In genomic region chr10:90818736-90819135, GRCh38 we compare ENCODE assay signal across 33 cellular contexts. TPM values are rescaled to one million over a fixed set of nuclear protein-coding genes. Genes with fewer than 3 reads are reported as not detected.
"Had no signal": no experiment of that assay in that cellular context is flagged by ENCODE, and none has a peak within 500 bp of the region (broad histone marks: within the 10 kb centered on the region; RNA-seq: fewer than 3 reads in every experiment).

No MANE protein-coding gene starts in this region.

- H3K36me3 ChIP-seq: adrenal gland, brain microvascular endothelial cell had no signal

- H3K27me3 ChIP-seq: body of pancreas, brain microvascular endothelial cell had no signal

- H3K4me1 ChIP-seq: adrenal gland, body of pancreas had no signal

- H3K4me3 ChIP-seq: adrenal gland, body of pancreas had no signal

- H3K27ac ChIP-seq: adrenal gland, body of pancreas, brain microvascular endothelial cell, VCaP had no signal

- H3K9me3 ChIP-seq: adrenal gland had no signal

- DNase-seq: activated B cell treated with CpG ODN at 0.5 μM for 24 hours; activated CD4-positive, alpha-beta memory T cell treated with anti-CD3 and anti-CD28 coated beads for 36 hours; activated CD4-positive, alpha-beta T cell treated with anti-CD3 and anti-CD28 coated beads for 4 hours; activated CD4-positive, alpha-beta T cell treated with anti-CD3 and anti-CD28 coated beads, Interleukin-2, amount 10 ng/mL, durations not matched to agents 24 days and 14 days; activated CD4-positive, alpha-beta T cell treated with anti-CD3 and anti-CD28 coated beads, Interleukin-2, amount 50 U/mL, for 1 hour; activated CD4-positive, alpha-beta T cell treated with anti-CD3 and anti-CD28 coated beads, Interleukin-2, amount 50 U/mL, for 4 hours; activated CD4-positive, CD25-positive, alpha-beta regulatory T cell treated with anti-CD3 and anti-CD28 coated beads, Interleukin-2, amount 50 U/mL, for 72 hours; activated CD8-positive, alpha-beta memory T cell treated with anti-CD3 and anti-CD28 coated beads, Interleukin-2, amount 50 U/mL, for 4 hours; activated CD8-positive, alpha-beta T cell treated with anti-CD3 and anti-CD28 coated beads for 36 hours; activated effector memory CD4-positive, alpha-beta T cell treated with anti-CD3 and anti-CD28 coated beads, Interleukin-2, amount 50 U/mL, for 16 hours; activated gamma-delta T cell treated with Interleukin-2 at 50 U/mL for 16 hours; activated naive CD4-positive, alpha-beta T cell; activated naive CD4-positive, alpha-beta T cell treated with anti-CD3 and anti-CD28 coated beads for 36 hours; activated naive CD4-positive, alpha-beta T cell treated with anti-CD3 and anti-CD28 coated beads, Interleukin-2, amount 50 U/mL, for 16 hours; activated naive CD8-positive, alpha-beta T cell treated with anti-CD3 and anti-CD28 coated beads for 36 hours; activated T-cell treated with anti-CD3 and anti-CD28 coated beads for 4 hours; activated T-cell treated with anti-CD3 and anti-CD28 coated beads, Interleukin-2, amount 50 U/mL, for 1 hour; activated T-cell treated with anti-CD3 and anti-CD28 coated beads, Interleukin-2, amount 50 U/mL, for 4 hours; activated T-cell treated with anti-CD3 and anti-CD28 coated beads, Interleukin-2, amount 50 U/mL, for 72 hours; adrenal gland; amniotic stem cell; aorta; body of pancreas; brain microvascular endothelial cell; central memory CD4-positive, alpha-beta T cell; T-helper 1 cell; T-helper 2 cell; T-helper 9 cell had no signal

- ATAC-seq: activated CD8-positive, alpha-beta T cell treated with anti-CD3 and anti-CD28 coated beads for 36 hours; activated naive CD4-positive, alpha-beta T cell treated with anti-CD3 and anti-CD28 coated beads, Interleukin-2, amount 50 U/mL, for 72 hours; activated T-cell treated with anti-CD3 and anti-CD28 coated beads, Interleukin-2, amount 50 U/mL, for 4 hours; activated T-cell treated with anti-CD3 and anti-CD28 coated beads, Interleukin-2, amount 50 U/mL, for 72 hours; activated T-helper 17 cell treated with anti-CD3 and anti-CD28 coated beads, Interleukin-2, amount 50 U/mL, for 72 hours; body of pancreas had no signal

RNA-seq across cellular contexts. Expression of gene HTR7, which starts 39.1 kb away (rescaled TPM):
- total RNA-seq: activated B cell treated with CpG ODN at 0.5 μM for 24 hours; activated CD4-positive, alpha-beta memory T cell treated with anti-CD3 and anti-CD28 coated beads for 36 hours; activated CD4-positive, alpha-beta T cell treated with anti-CD3 and anti-CD28 coated beads, Interleukin-2, amount 10 ng/mL, durations not matched to agents 24 days and 14 days; activated CD8-positive, alpha-beta memory T cell treated with anti-CD3 and anti-CD28 coated beads for 36 hours; activated CD8-positive, alpha-beta T cell treated with anti-CD3 and anti-CD28 coated beads for 36 hours; activated naive CD8-positive, alpha-beta T cell treated with anti-CD3 and anti-CD28 coated beads for 36 hours; activated T-cell treated with anti-CD3 and anti-CD28 coated beads, Interleukin-2, amount 50 U/mL, for 4 hours; activated T-helper 1 cell treated with anti-CD3 and anti-CD28 coated beads, Interleukin-12 subunit alpha, Interleukin-12 subunit beta, Interleukin-2, Interleukin-4 antibody, amounts not matched to agents 30 ng/mL and 10 ng/mL and 1 ng/mL, durations not matched to agents 14 hours and 24 hours and 36 hours; body of pancreas had no signal
